ENCODE assay signal across 24 cellular contexts in genomic region chr6:11964729-11965128, GRCh38. TPM values are rescaled to one million over a fixed set of nuclear protein-coding genes. Genes with fewer than 3 reads are reported as not detected.
DNase-seq lines count a peak whose midpoint lies in the region; ATAC-seq, FAIRE-seq and TF ChIP-seq lines count a peak whose summit lies in the region.
"Had no signal": no experiment of that assay in that cellular context is flagged by ENCODE, and none has a peak within 500 bp of the region (broad histone marks: within the 10 kb centered on the region; RNA-seq: fewer than 3 reads in every experiment).

No MANE protein-coding gene starts in this region.

- H3F3A ChIP-seq in neural progenitor cell (ENCODE audit: low read depth), result no peaks in the 10 kb centered on the region

- peaks cover 4% of the 10 kb centered on the region; the same call in 1 of the 2 replicates for H3K9me1 ChIP-seq in IMR-90 (ENCODE audit: insufficient read depth, low read length)

- H4K91ac ChIP-seq in IMR-90 (ENCODE audit: insufficient read depth, low read depth, low read length), result no peak overlapping the region

- H3K9ac ChIP-seq in IMR-90 (ENCODE audit: low read depth, low read length) (no peak overlapping the region), neural progenitor cell (no peak overlapping the region)

- no peak overlapping the region for H2AFZ ChIP-seq in IMR-90 (replicated peaks; ENCODE audit: low read length, poor library complexity)
- H2AFZ ChIP-seq in neural progenitor cell (replicated peaks), result no peak overlapping the region

- H3K9me3 ChIP-seq in IMR-90 (ENCODE audit: control insufficient read depth, insufficient read depth, low read length) (no peaks in the 10 kb centered on the region), neural progenitor cell (ENCODE audit: low read depth) (no peaks in the 10 kb centered on the region), aorta (ENCODE audit: control insufficient read depth, low read length) (no peaks in the 10 kb centered on the region)
- H3K9me3 ChIP-seq: MG63, SJSA1 had no signal

- dilution Hi-C loops in IMR-90 (cut with HindIII; ENCODE audit: low sequenced_read_pairs, unreplicated experiment), result no loop called here

- H2BK5ac ChIP-seq in IMR-90 (ENCODE audit: low read depth, low read length, poor library complexity, severe bottlenecking), result no peak overlapping the region

- H3K4ac ChIP-seq in IMR-90 (ENCODE audit: low read depth, low read length), result no peak overlapping the region

- H3K4me2 ChIP-seq in IMR-90 (ENCODE audit: low read depth, low read length), result no peak overlapping the region
- H3K4me2 ChIP-seq in neural progenitor cell, result no peak overlapping the region

- no CpG with 5 or more reads among the region's 3 CpGs for WGBS in IMR-90 (ENCODE audit: extremely low coverage in 2 of 2, insufficient read length in 1 of 2), 2 experiments
- WGBS in aorta, 2 donors, result 94 to 97% methylated on average over 3 of the region's 3 CpGs

- H3K36me3 Mint-ChIP-seq in neural progenitor cell, result no peaks in the 10 kb centered on the region
- H3K36me3 Mint-ChIP-seq: CD4-positive, CD25-positive, alpha-beta regulatory T cell; T-cell had no signal

- H4K5ac ChIP-seq in IMR-90 (ENCODE audit: low read depth, low read length), result no peak overlapping the region

- H3K79me1 ChIP-seq in IMR-90 (ENCODE audit: low read depth in 1 of 2, low read length in 2 of 2), result no peaks in the 10 kb centered on the region

- H2BK20ac ChIP-seq in IMR-90 (ENCODE audit: low read depth, low read length), result no peak overlapping the region

- TF ChIP-seq CTCF in IMR-90 (conservative IDR thresholded peaks at IDR 0.05; ENCODE audit: low read depth, low read length), result no peak
- TF ChIP-seq CTCF in NB4 (IDR thresholded peaks at IDR 0.05; ENCODE audit: low read depth, low read length), result no peak
- TF ChIP-seq CTCF in epithelial cell of esophagus (IDR thresholded peaks at IDR 0.05; ENCODE audit: insufficient read depth, low read depth, low read length, missing control alignments), result no peak
- TF ChIP-seq CTCF in neural progenitor cell (IDR thresholded peaks at IDR 0.05), result no peak

- H3K4me1 ChIP-seq in IMR-90 (ENCODE audit: control insufficient read depth, insufficient read depth, low read length) (peaks cover 3% of the 10 kb centered on the region), neural progenitor cell (no peaks in the 10 kb centered on the region), aorta (ENCODE audit: control insufficient read depth in 1 of 2, insufficient read depth in 2 of 2, low read length in 2 of 2) (peaks cover 0 to 7% of the 10 kb centered on the region in 2 donors)

- no peak overlapping the region for H3K4me3 Mint-ChIP-seq in neural progenitor cell
- H3K4me3 Mint-ChIP-seq: CD4-positive, CD25-positive, alpha-beta regulatory T cell; T-cell had no signal

- H2AK9ac ChIP-seq in IMR-90 (replicated peaks; ENCODE audit: low read depth, low read length, poor library complexity), result no peak overlapping the region

- ATAC-seq in IMR-90 (ENCODE audit: low read depth) (no peak), GM18873 (IDR thresholded peaks at IDR 0.05; ENCODE audit: low FRiP score, unreplicated experiment) (no peak), aorta (ENCODE audit: low FRiP score) (no peak)
- ATAC-seq: HCT116, PC-3, Right ventricle myocardium inferior, T-cell had no signal

- H2BK120ac ChIP-seq in IMR-90 (ENCODE audit: low read depth, low read length), result no peak overlapping the region

- DNase-seq in IMR-90, result no peak
- DNase-seq in NB4 (ENCODE audit: low read depth), result peak; percentile 20
- peak; percentile 27 for DNase-seq in epithelial cell of esophagus (ENCODE audit: low read depth)
- DNase-seq in neural progenitor cell (ENCODE audit: low spot score), result no peak
- no peak for DNase-seq in aorta
- DNase-seq in RCC 7860 (ENCODE audit: low spot score), result no peak
- DNase-seq in GOT3 (lab: John Stamatoyannopoulos, UW), result no peak
- DNase-seq: CD4-positive, CD25-positive, alpha-beta regulatory T cell; Kasumi-1; MG63; NCI-H1105 treated with DMSO at 0.1 percent for 48 hours; NCI-H2029; NCI-H446 treated with DMSO at 0.1 percent for 48 hours; NCI-H526; NCI-H82; NK-92 treated with Interleukin-12 subunit alpha and Interleukin-12 subunit beta, amount 100 ng/mL, for 24 hours; PC-3; T-cell had no signal

- no peak overlapping the region for H4K8ac ChIP-seq in IMR-90 (ENCODE audit: low read depth in 2 of 2, low read length in 2 of 2)

- peak overlapping the region; percentile 71 for H3K27ac Mint-ChIP-seq in neural progenitor cell
- H3K27ac Mint-ChIP-seq: CD4-positive, CD25-positive, alpha-beta regulatory T cell; T-cell had no signal

- intact Hi-C loops in IMR-90 (cut with micrococcal nuclease), result no loop called here
- intact Hi-C loops in aorta (cut with DNase I), result no loop called here

- TF ChIP-seq POLR2A in IMR-90 (IDR thresholded peaks at IDR 0.05; ENCODE audit: low read depth, low read length), result no peak
- no peak for TF ChIP-seq POLR2A in NB4 (IDR thresholded peaks at IDR 0.05; ENCODE audit: extremely low read depth, insufficient read length)

- peaks cover 5% of the 10 kb centered on the region for H3K27me3 Mint-ChIP-seq in neural progenitor cell (ENCODE audit: insufficient read depth, low read depth)
- H3K27me3 Mint-ChIP-seq: CD4-positive, CD25-positive, alpha-beta regulatory T cell; T-cell had no signal

- no peak overlapping the region for H3K23ac ChIP-seq in IMR-90 (ENCODE audit: low read depth, low read length)

- TF ChIP-seq RAD21 in IMR-90 (IDR thresholded peaks at IDR 0.05; ENCODE audit: low read length), result no peak

- H3K36me3 ChIP-seq in IMR-90 (ENCODE audit: control insufficient read depth, insufficient read depth, low read length) (no peaks in the 10 kb centered on the region), neural progenitor cell (no peaks in the 10 kb centered on the region), aorta (ENCODE audit: control insufficient read depth in 1 of 2, insufficient read depth in 2 of 2, low read length in 1 of 2) (no peaks in the 10 kb centered on the region)
- H3K36me3 ChIP-seq: MG63, SJSA1 had no signal

- no peak overlapping the region for H2AK5ac ChIP-seq in IMR-90 (ENCODE audit: low read depth, low read length)

- no peak overlapping the region for H3K18ac ChIP-seq in IMR-90 (ENCODE audit: low read depth, low read length)

- H3K56ac ChIP-seq in IMR-90 (ENCODE audit: extremely low read depth, insufficient read depth, low read length), result no peak overlapping the region

- peaks cover 2% of the 10 kb centered on the region for H3K9me3 Mint-ChIP-seq in neural progenitor cell
- H3K9me3 Mint-ChIP-seq: CD4-positive, CD25-positive, alpha-beta regulatory T cell; T-cell had no signal

- no peak for FAIRE-seq in RCC 7860 (lab: Jason Lieb, UNC)
- FAIRE-seq: D721Med, GM18507 had no signal

- no peaks in the 10 kb centered on the region for H3K27me3 ChIP-seq in IMR-90 (ENCODE audit: control insufficient read depth, insufficient read depth, low read length)
- no peaks in the 10 kb centered on the region for H3K27me3 ChIP-seq in neural progenitor cell
- H3K27me3 ChIP-seq in aorta (ENCODE audit: control insufficient read depth in 1 of 2, insufficient read depth in 2 of 2, low read length in 1 of 2), result no peaks in the 10 kb centered on the region
- H3K27me3 ChIP-seq: MG63, SJSA1 had no signal

- no peak overlapping the region for H2BK15ac ChIP-seq in IMR-90 (ENCODE audit: low read depth, low read length)

- no peaks in the 10 kb centered on the region for H3K79me2 ChIP-seq in neural progenitor cell (ENCODE audit: low read depth)

- H3K27ac ChIP-seq in IMR-90 (ENCODE audit: insufficient read depth, low read length) (no peak overlapping the region), neural progenitor cell (no peak overlapping the region), aorta (ENCODE audit: low read depth in 1 of 2, low read length in 2 of 2) (no peak overlapping the region)
- H3K27ac ChIP-seq: SJSA1 had no signal

- H3K4me1 Mint-ChIP-seq in neural progenitor cell, result no peaks in the 10 kb centered on the region
- H3K4me1 Mint-ChIP-seq: CD4-positive, CD25-positive, alpha-beta regulatory T cell had no signal

- no peak overlapping the region for H3K14ac ChIP-seq in IMR-90 (replicated peaks; ENCODE audit: low read depth, low read length)

- no TSS peak for BruUV-seq in IMR-90 (replicated peaks; lab: Mats Ljungman, UMichigan)

- POLR2A ChIA-PET in IMR-90 (lab: Charles Lee; ENCODE audit: unreplicated experiment), result no interaction called here

- H4K20me1 ChIP-seq in IMR-90 (ENCODE audit: insufficient read depth, low read length), result no peaks in the 10 kb centered on the region
- no peaks in the 10 kb centered on the region for H4K20me1 ChIP-seq in neural progenitor cell (ENCODE audit: low read depth)

- CTCF ChIA-PET in IMR-90 (lab: Yijun Ruan, JAX), result no interaction called here

- H3K4me3 ChIP-seq in IMR-90 (ENCODE audit: insufficient read depth, low read depth, low read length) (no peak overlapping the region), NB4 (ENCODE audit: low read depth, low read length) (no peak overlapping the region), epithelial cell of esophagus (ENCODE audit: low read length) (no peak overlapping the region), neural progenitor cell (no peak overlapping the region), aorta (ENCODE audit: low read length in 2 of 2) (no peak overlapping the region)
- H3K4me3 ChIP-seq: MG63, SJSA1 had no signal

- in situ Hi-C loops in IMR-90 (cut with MboI; ENCODE audit: low sequenced_read_pairs), result no loop called here

TF ChIP-seq in IMR-90, 13 proteins besides CTCF, POLR2A, EP300 and RAD21:
- no peak for TF ChIP-seq RFX5 (IDR thresholded peaks at IDR 0.05; ENCODE audit: low read depth, low read length)
- no peak for TF ChIP-seq MAFK (IDR thresholded peaks at IDR 0.05; ENCODE audit: low read depth, low read length)
- TF ChIP-seq CEBPB (IDR thresholded peaks at IDR 0.05; ENCODE audit: low read depth, low read length), result peak; percentile 53
- TF ChIP-seq CHD1 (IDR thresholded peaks at IDR 0.05; ENCODE audit: low read depth, low read length), result no peak
- no peak for TF ChIP-seq RCOR1 (IDR thresholded peaks at IDR 0.05; ENCODE audit: insufficient replicate concordance, low read length)

RNA-seq across cellular contexts. Expression of gene HIVEP1, which starts 47.4 kb away (rescaled TPM):
- total RNA-seq in IMR-90 (2012; rRNA removed), result 16.7 and 17.2 TPM in 2 replicates
- 13.0 and 14.4 TPM in 2 replicates for polyA plus RNA-seq in IMR-90 (2012; rRNA removed)
- polyA plus RNA-seq in IMR-90 (2012; cell fraction: cytosol; rRNA removed), result 7.3 and 8.8 TPM in 2 replicates
- 32.2 and 33.4 TPM in 2 replicates for polyA plus RNA-seq in IMR-90 (2012; cell fraction: nucleus; rRNA removed; ENCODE audit: low replicate concordance)
- total RNA-seq in neural progenitor cell (ENCODE audit: low replicate concordance), result 21.6 and 23.3 TPM in 2 replicates
- 10 to 100 TPM; 26.7 to 40.8 TPM for total RNA-seq in aorta
- polyA plus RNA-seq in aorta, result 1 to 10 TPM; 5.2 to 6.8 TPM

Comparison
In these comparisons a context has a peak if more than half of its experiments do, and no peak if none do; other contexts are left out.
1. DNase-seq: peak in NB4 (single experiment) and epithelial cell of esophagus (single experiment); none in IMR-90 (single experiment), neural progenitor cell (single experiment), aorta (0 of 2), RCC 7860 (single experiment) and GOT3 (single experiment).